8 cellular contexts compared by ENCODE assay signal in the genomic region with DNA sequence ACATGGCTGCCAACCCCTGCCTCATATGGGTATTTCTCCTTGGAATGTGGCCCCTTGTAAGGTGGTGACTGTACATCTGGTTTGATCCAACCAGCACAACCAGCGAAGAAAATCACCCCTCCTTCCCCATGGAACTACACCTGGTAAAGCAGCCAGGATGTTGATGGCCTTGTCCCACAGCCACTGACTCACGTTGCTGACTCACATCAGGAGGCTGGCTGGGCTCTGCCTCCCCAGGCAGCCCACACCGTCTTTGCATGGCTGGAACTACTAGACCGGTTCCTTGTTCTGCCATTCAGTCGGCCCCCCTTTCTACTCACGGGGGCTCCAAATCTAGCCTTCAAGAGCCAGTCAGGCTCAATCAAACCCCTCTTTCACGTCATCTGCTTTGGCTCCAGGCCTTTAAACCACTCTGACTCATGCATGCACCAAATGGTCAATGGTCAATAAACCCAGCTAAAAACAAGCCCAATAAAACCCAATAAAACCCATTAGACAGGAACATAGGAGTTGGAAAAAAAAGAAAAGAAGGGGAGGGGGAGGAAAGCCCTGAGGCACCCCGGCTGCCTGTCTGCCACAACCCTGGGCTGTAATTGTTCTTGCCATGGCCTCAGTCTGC.
A peak's percentile ranks its signal among the peaks of the same experiment; 100 is the strongest.
DNase-seq lines count a peak whose midpoint lies in the region; ATAC-seq and TF ChIP-seq lines count a peak whose summit lies in the region.

No MANE protein-coding gene starts in this region.

- WGBS in adrenal gland, 4 donors: 38 to 49% (median 47%) methylated on average over 4 to 8 of the region's 8 CpGs

- H3K27me3 ChIP-seq in adrenal gland: no peaks in the 10 kb centered on the region

- H3K9me3 ChIP-seq in adrenal gland (replicated peaks in 1 of 3) (no peaks in the 10 kb centered on the region), mucosa of descending colon (no peaks in the 10 kb centered on the region)

- H3K27ac ChIP-seq in adrenal gland: peak overlapping the region in 2 of 5 donors; percentile 35 to 38

- peaks cover 0 to 5% of the 10 kb centered on the region in 2 donors for H3K4me1 ChIP-seq in adrenal gland (replicated peaks in 1 of 2)
- peaks cover 3% of the 10 kb centered on the region for H3K4me1 ChIP-seq in mucosa of descending colon (ENCODE audit: low read depth)

- no peak overlapping the region for H3K4me3 ChIP-seq in AG10803 (ENCODE audit: low read length)
- no peak overlapping the region for H3K4me3 ChIP-seq in adrenal gland
- no peak overlapping the region for H3K4me3 ChIP-seq in mucosa of descending colon

- DNase-seq in AG10803 (ENCODE audit: low read depth): peak; percentile 70
- DNase-seq in HK-2 (ENCODE audit: unreplicated experiment): peak; percentile 93
- peak; percentile 81 to 92 (median 91) for DNase-seq in adrenal gland
- DNase-seq in mucosa of descending colon: peak in 1 of 3 donors; percentile 35
- DNase-seq in NCI-H187 (lab: John Stamatoyannopoulos, UW): no peak

- TF ChIP-seq POLR2A in adrenal gland (IDR thresholded peaks at IDR 0.05): no peak

- intact Hi-C loops in adrenal gland (cut with DNase I): no loop called here
- intact Hi-C loops in mucosa of descending colon (cut with DNase I, micrococcal nuclease): no loop called here

- TF ChIP-seq CTCF in AG10803 (conservative IDR thresholded peaks at IDR 0.05; ENCODE audit: low read length) (no peak), adrenal gland (IDR thresholded peaks at IDR 0.05) (no peak), mucosa of descending colon (IDR thresholded peaks at IDR 0.05) (no peak)

- H3K36me3 ChIP-seq in adrenal gland (replicated peaks in 1 of 2): no peaks in the 10 kb centered on the region
- H3K36me3 ChIP-seq in mucosa of descending colon (ENCODE audit: low read depth): no peaks in the 10 kb centered on the region

- ATAC-seq in mucosa of descending colon (peak; percentile 94), GM19395 (IDR thresholded peaks at IDR 0.05; ENCODE audit: unreplicated experiment) (no peak), HG02588 (IDR thresholded peaks at IDR 0.05; ENCODE audit: unreplicated experiment) (no peak), HG03378 (IDR thresholded peaks at IDR 0.05; ENCODE audit: unreplicated experiment) (no peak)

Comparison
In these comparisons a context has a peak if more than half of its experiments do, and no peak if none do; other contexts are left out.
1. DNase-seq: peak in AG10803 (single experiment), HK-2 (single experiment) and adrenal gland (7 of 7); none in NCI-H187 (0 of 2).